Comparison of ENCODE assay signal across 10 cellular contexts in the genomic region with DNA sequence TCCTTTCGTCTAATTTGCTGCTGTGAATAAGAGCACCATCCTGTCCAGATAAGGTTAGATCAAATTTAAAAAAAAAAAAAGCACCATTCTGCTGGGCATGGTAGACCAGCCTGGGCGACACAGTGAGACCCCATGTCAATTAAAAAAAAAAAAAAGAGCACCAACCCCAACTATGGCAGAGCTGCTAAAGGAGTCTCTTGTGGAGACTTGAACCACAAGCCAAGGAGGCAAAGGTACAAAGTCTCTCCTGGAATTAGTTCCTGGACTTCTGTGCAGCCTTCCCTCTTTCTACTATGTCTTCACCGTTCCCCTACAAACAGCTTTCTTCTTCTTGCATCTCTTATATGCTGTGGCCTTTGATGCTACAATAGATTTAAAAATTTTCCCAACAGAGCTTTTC. TPM values are rescaled to one million over a fixed set of nuclear protein-coding genes. Genes with fewer than 3 reads are reported as not detected.
A peak's percentile ranks its signal among the peaks of the same experiment; 100 is the strongest.
DNase-seq lines count a peak whose midpoint lies in the region; TF ChIP-seq lines count a peak whose summit lies in the region.
"Had no signal": no experiment of that assay in that cellular context is flagged by ENCODE, and none has a peak within 500 bp of the region (broad histone marks: within the 10 kb centered on the region; RNA-seq: fewer than 3 reads in every experiment).

No MANE protein-coding gene starts in this region.

- no peaks in the 10 kb centered on the region for H3K27me3 ChIP-seq in SJSA1 (replicated peaks)

- H3K4me3 ChIP-seq in GM08714 (ENCODE audit: low read length) (peak overlapping the region; percentile 68), SJSA1 (peak overlapping the region; percentile 89), fibroblast of pulmonary artery (replicated peaks; ENCODE audit: low read depth, low read length) (peak overlapping the region; percentile 95)

- no peak for TF ChIP-seq CTCF in fibroblast of pulmonary artery (IDR thresholded peaks at IDR 0.05; ENCODE audit: low read length, missing control alignments)

- no peak overlapping the region for H3K27ac ChIP-seq in SJSA1

- no peak for DNase-seq in SJSA1 (ENCODE audit: low read depth in 1 of 2, low spot score in 2 of 2)
- no peak for DNase-seq in fibroblast of pulmonary artery (ENCODE audit: low read depth)
- DNase-seq in retina = peak; percentile 11
- no peak for DNase-seq in AG08395 (ENCODE audit: low spot score)
- no peak for DNase-seq in hepatic stellate cell (ENCODE audit: low spot score)
- no peak for DNase-seq in NCI-H1694 treated with DMSO at 0.1 percent for 48 hours (lab: John Stamatoyannopoulos, UW)
- DNase-seq in DMS53 treated with DMSO at 0.1 percent for 48 hours (lab: John Stamatoyannopoulos, UW; ENCODE audit: unreplicated experiment) = no peak
- DNase-seq: effector CD4-positive, alpha-beta T cell; NCI-H446 treated with DMSO at 0.1 percent for 48 hours had no signal

- H3K9me3 ChIP-seq in SJSA1 (replicated peaks) = no peaks in the 10 kb centered on the region

- peaks cover 23% of the 10 kb centered on the region for H3K4me1 ChIP-seq in SJSA1 (replicated peaks)

- H3K36me3 ChIP-seq in SJSA1 = peaks cover 22% of the 10 kb centered on the region

RNA-seq across cellular contexts. Expression of a gene that starts 1.3 kb away (rescaled TPM):
- 35.5 and 105 TPM in 2 replicates for total RNA-seq in SJSA1 (2014; rRNA removed; shearing (Covaris generic))
